In the genomic region with DNA sequence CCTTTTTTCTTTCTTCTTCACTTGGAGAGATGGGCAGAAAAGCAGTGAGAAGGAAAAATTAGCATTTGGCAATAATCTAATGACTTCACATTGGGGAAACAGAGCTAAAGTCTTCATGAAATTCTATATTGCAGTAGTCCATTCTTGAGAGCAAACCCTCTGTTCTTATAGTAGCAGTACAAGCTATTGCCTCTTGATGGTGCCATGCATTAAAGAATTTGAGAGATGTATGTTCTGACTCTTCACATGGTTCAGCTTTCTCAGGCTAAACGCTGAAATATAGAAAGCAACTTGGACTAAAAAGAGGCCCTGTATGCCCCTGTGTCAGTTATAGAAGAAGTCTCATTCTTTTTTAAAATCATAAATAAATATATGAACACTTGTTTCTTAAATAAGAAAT, we compare ENCODE assay signal across 9 cellular contexts. TPM values are rescaled to one million over a fixed set of nuclear protein-coding genes. Genes with fewer than 3 reads are reported as not detected.
A peak's percentile ranks its signal among the peaks of the same experiment; 100 is the strongest.
DNase-seq lines count a peak whose midpoint lies in the region; ATAC-seq and TF ChIP-seq lines count a peak whose summit lies in the region.
"Had no signal": no experiment of that assay in that cellular context is flagged by ENCODE, and none has a peak within 500 bp of the region (broad histone marks: within the 10 kb centered on the region; RNA-seq: fewer than 3 reads in every experiment).

No MANE protein-coding gene starts in this region.

- 66% methylated on average over 1 of the region's 1 CpG for WGBS in hepatocyte (ENCODE audit: low lambda C conversion rate, missing lambda C conversion rate)
- WGBS in testis, 2 donors = 44 to 55% methylated on average over 1 of the region's 1 CpG

- no peak overlapping the region for H3K4me2 ChIP-seq in hepatocyte

- no peaks in the 10 kb centered on the region for H3K36me3 ChIP-seq in hepatocyte (replicated peaks; ENCODE audit: insufficient read depth, low read depth)
- no peaks in the 10 kb centered on the region for H3K36me3 ChIP-seq in testis (ENCODE audit: low read depth, missing control alignments)

- H3K4me3 ChIP-seq in hepatocyte = no peak overlapping the region
- H3K4me3 ChIP-seq in testis = no peak overlapping the region

- no peaks in the 10 kb centered on the region for H4K20me1 ChIP-seq in hepatocyte (ENCODE audit: insufficient read depth, poor library complexity, severe bottlenecking)

- H3K27ac ChIP-seq in hepatocyte (no peak overlapping the region), testis (no peak overlapping the region)

- H3K36me3 Mint-ChIP-seq in CD14-positive monocyte = no peaks in the 10 kb centered on the region

- H2AFZ ChIP-seq in hepatocyte = no peak overlapping the region

- ATAC-seq in GM21529 (IDR thresholded peaks at IDR 0.05; ENCODE audit: unreplicated experiment) = no peak
- ATAC-seq in GM19455 (IDR thresholded peaks at IDR 0.05; ENCODE audit: unreplicated experiment) = no peak

- TF ChIP-seq CTCF in CD14-positive monocyte (IDR thresholded peaks at IDR 0.05) = peak; percentile 17
- peak; percentile 39 for TF ChIP-seq CTCF in hepatocyte (IDR thresholded peaks at IDR 0.05; ENCODE audit: poor library complexity)
- peak in 1 of 3 experiments; percentile 9 for TF ChIP-seq CTCF in testis (IDR thresholded peaks at IDR 0.05)

- H3K27me3 Mint-ChIP-seq in CD14-positive monocyte (ENCODE audit: low read depth in 3 of 3) = peaks cover 0 to 2% (median 2%) of the 10 kb centered on the region in 3 donors
- H3K27me3 Mint-ChIP-seq: activated CD4-positive, alpha-beta memory T cell treated with anti-CD3 and anti-CD28 coated beads, Interleukin-2, amount 10 ng/mL, durations not matched to agents 7 days and 5 days had no signal

- TF ChIP-seq POLR2A in testis (IDR thresholded peaks at IDR 0.05) = no peak

- no peak overlapping the region for H3K27ac Mint-ChIP-seq in CD14-positive monocyte
- H3K27ac Mint-ChIP-seq: activated CD4-positive, alpha-beta memory T cell treated with anti-CD3 and anti-CD28 coated beads, Interleukin-2, amount 10 ng/mL, durations not matched to agents 7 days and 5 days had no signal

- H3K9me3 ChIP-seq in hepatocyte (ENCODE audit: low read depth) (no peaks in the 10 kb centered on the region), testis (no peaks in the 10 kb centered on the region)

- no peaks in the 10 kb centered on the region for H3K9me2 ChIP-seq in hepatocyte (replicated peaks; ENCODE audit: insufficient read depth)

- intact Hi-C loops in CD14-positive monocyte (cut with micrococcal nuclease) (loop anchor here in 1 of 2 donors (10.0 kb wide), 1 partner anchor 70 kb away; no protein-coding TSS in a partner anchor), testis (cut with DNase I; ENCODE audit: low total_unique reads) (no loop called here)

- H3K4me1 Mint-ChIP-seq in CD14-positive monocyte = no peaks in the 10 kb centered on the region

- H3K79me2 ChIP-seq in hepatocyte = peaks cover 87% of the 10 kb centered on the region

- no peaks in the 10 kb centered on the region for H3K27me3 ChIP-seq in hepatocyte
- H3K27me3 ChIP-seq in testis = no peaks in the 10 kb centered on the region

- DNase-seq in CD14-positive monocyte (ENCODE audit: low spot score) (no peak), HT1080 (ENCODE audit: low read depth) (peak; percentile 71), SHP77 treated with DMSO at 0.1 percent for 48 hours (lab: John Stamatoyannopoulos, UW) (peak; percentile 7), hepatocyte (ENCODE audit: low spot score) (no peak), testis (no peak)
- no peak for DNase-seq in activated T-cell treated with anti-CD3 and anti-CD28 coated beads, Interleukin-2, amount 50 U/mL, for 48 hours
- DNase-seq: activated CD4-positive, alpha-beta memory T cell treated with anti-CD3 and anti-CD28 coated beads, Interleukin-2, amount 10 ng/mL, durations not matched to agents 7 days and 5 days had no signal

- peaks cover 0 to 1% (median 0%) of the 10 kb centered on the region in 7 donors for H3K9me3 Mint-ChIP-seq in CD14-positive monocyte
- H3K9me3 Mint-ChIP-seq: activated CD4-positive, alpha-beta memory T cell treated with anti-CD3 and anti-CD28 coated beads, Interleukin-2, amount 10 ng/mL, durations not matched to agents 7 days and 5 days had no signal

- no peak overlapping the region for H3K4me3 Mint-ChIP-seq in CD14-positive monocyte
- H3K4me3 Mint-ChIP-seq: activated CD4-positive, alpha-beta memory T cell treated with anti-CD3 and anti-CD28 coated beads, Interleukin-2, amount 10 ng/mL, durations not matched to agents 7 days and 5 days had no signal

- H3K4me1 ChIP-seq in hepatocyte (ENCODE audit: insufficient read depth) (no peaks in the 10 kb centered on the region), testis (no peaks in the 10 kb centered on the region)

RNA-seq across cellular contexts. Expression of a gene that starts 36.0 kb away (rescaled TPM):
- polyA plus RNA-seq in CD14-positive monocyte (under 1 TPM in 1 of 2 donors, not detected in 1; 0.08 TPM), hepatocyte (43.0 and 49.0 TPM in 2 replicates), testis (ENCODE audit: insufficient read depth, low read depth, low replicate concordance) (12.3 TPM)
- 57.3 and 58.5 TPM in 2 replicates for total RNA-seq in HT1080 (2014; rRNA removed; shearing (Covaris generic))
- polyA plus RNA-seq in HT1080 (2015; cell fraction: cytosol; rRNA removed) = 56.8 and 73.4 TPM in 2 replicates
- 224 and 250 TPM in 2 replicates for polyA plus RNA-seq in HT1080 (2015; cell fraction: nucleus; rRNA removed)
- total RNA-seq in hepatocyte (52.0 and 52.7 TPM in 2 replicates), testis (10 to 100 TPM; 11.7 to 16.5 TPM)

Comparison
In these comparisons a context has a peak if more than half of its experiments do, and no peak if none do; other contexts are left out.
1. DNase-seq: peak in HT1080 (single experiment) and SHP77 treated with DMSO at 0.1 percent for 48 hours (single experiment); none in CD14-positive monocyte (single experiment), hepatocyte (single experiment), testis (single experiment) and activated T-cell treated with anti-CD3 and anti-CD28 coated beads, Interleukin-2, amount 50 U/mL, for 48 hours (0 of 2).